16 cellular contexts compared by ENCODE assay signal in genomic region chr17:11550431-11550830, GRCh38. TPM values are rescaled to one million over a fixed set of nuclear protein-coding genes. Genes with fewer than 3 reads are reported as not detected.
DNase-seq lines count a peak whose midpoint lies in the region; ATAC-seq and TF ChIP-seq lines count a peak whose summit lies in the region.
"Had no signal": no experiment of that assay in that cellular context is flagged by ENCODE, and none has a peak within 500 bp of the region (broad histone marks: within the 10 kb centered on the region; RNA-seq: fewer than 3 reads in every experiment).

No MANE protein-coding gene starts in this region.

- H3K9me3 ChIP-seq in HEK293 (ENCODE audit: control insufficient read depth, insufficient read depth, low read depth, low read length) = no peaks in the 10 kb centered on the region
- H3K9me3 ChIP-seq: BLaER1 treated with 17β-estradiol and CSF1 and Interleukin-3, amounts not matched to agents 10 nM and 100 nM; Caco-2 had no signal

- ATAC-seq in GM21515 (IDR thresholded peaks at IDR 0.05; ENCODE audit: unreplicated experiment) = no peak
- ATAC-seq: CD8-positive, alpha-beta T cell had no signal

- H3K9me3 Mint-ChIP-seq in activated naive CD8-positive, alpha-beta T cell treated with anti-CD3 and anti-CD28 coated beads for 36 hours = no peaks in the 10 kb centered on the region
- H3K9me3 Mint-ChIP-seq: CD8-positive, alpha-beta T cell had no signal

- no peaks in the 10 kb centered on the region for H3K4me1 ChIP-seq in HEK293 (ENCODE audit: control insufficient read depth, insufficient read depth, low read length)
- H3K4me1 ChIP-seq: Caco-2 had no signal

- POLR2A ChIA-PET in HEK293 (lab: Yijun Ruan, JAX) = no interaction called here

- no peak overlapping the region for H3K27ac Mint-ChIP-seq in activated naive CD8-positive, alpha-beta T cell treated with anti-CD3 and anti-CD28 coated beads for 36 hours
- H3K27ac Mint-ChIP-seq: B cell; CD4-positive, alpha-beta T cell; CD8-positive, alpha-beta T cell had no signal

- no peaks in the 10 kb centered on the region for H3K36me3 Mint-ChIP-seq in activated naive CD8-positive, alpha-beta T cell treated with anti-CD3 and anti-CD28 coated beads for 36 hours
- H3K36me3 Mint-ChIP-seq: CD8-positive, alpha-beta T cell had no signal

- H3K4me3 Mint-ChIP-seq in activated naive CD8-positive, alpha-beta T cell treated with anti-CD3 and anti-CD28 coated beads for 36 hours = no peak overlapping the region
- H3K4me3 Mint-ChIP-seq: B cell; CD4-positive, alpha-beta T cell; CD8-positive, alpha-beta T cell had no signal

- H3K27me3 Mint-ChIP-seq in activated naive CD8-positive, alpha-beta T cell treated with anti-CD3 and anti-CD28 coated beads for 36 hours = no peaks in the 10 kb centered on the region
- H3K27me3 Mint-ChIP-seq: B cell; CD4-positive, alpha-beta T cell had no signal

- CTCF ChIA-PET in HEK293 (lab: Yijun Ruan, JAX) = interaction anchor here (0.6 kb wide), 2 partner anchors 360 to 385 kb away, joined by 3 to 4 read pairs; no protein-coding TSS in a partner anchor

- TF ChIP-seq CTCF in HEK293 (tag by site-specific recombination; IDR thresholded peaks at IDR 0.05) = no peak

- no peaks in the 10 kb centered on the region for H3K36me3 ChIP-seq in HEK293 (ENCODE audit: control insufficient read depth in 2 of 2, insufficient read depth in 1 of 2, low read length in 2 of 2)
- H3K36me3 ChIP-seq: BLaER1 treated with 17β-estradiol and CSF1 and Interleukin-3, amounts not matched to agents 10 nM and 100 nM had no signal

- no peaks in the 10 kb centered on the region for H3K4me1 Mint-ChIP-seq in activated naive CD8-positive, alpha-beta T cell treated with anti-CD3 and anti-CD28 coated beads for 36 hours
- H3K4me1 Mint-ChIP-seq: B cell had no signal

- peak; percentile 10 for DNase-seq in iPS-NIHi7 (ENCODE audit: extremely low spot score)
- no peak for DNase-seq in activated naive CD8-positive, alpha-beta T cell treated with anti-CD3 and anti-CD28 coated beads for 36 hours
- DNase-seq in activated naive CD4-positive, alpha-beta T cell treated with anti-CD3 and anti-CD28 coated beads, Interleukin-2, amount 50 U/mL, for 16 hours = no peak
- DNase-seq: 8988T; AML-193; Caco-2; Calu3; CD4-positive, alpha-beta T cell; CD8-positive, alpha-beta T cell; DMS79 treated with DMSO at 0.1 percent for 48 hours; GF-D8 had no signal

- no peak overlapping the region for H3K4me3 ChIP-seq in HEK293 (ENCODE audit: low read depth, low read length)
- H3K4me3 ChIP-seq: BLaER1 treated with 17β-estradiol and CSF1 and Interleukin-3, amounts not matched to agents 10 nM and 100 nM had no signal

- H3K27ac ChIP-seq in HEK293 (ENCODE audit: extremely low read depth, low read depth, low read length) = no peak overlapping the region
- H3K27ac ChIP-seq: BLaER1 treated with 17β-estradiol and CSF1 and Interleukin-3, amounts not matched to agents 10 nM and 100 nM; C4-2B had no signal

TF ChIP-seq in HEK293, 187 proteins besides CTCF, POLR2A, EP300 and RAD21:
- TF ChIP-seq ZBTB48 (tag by site-specific recombination; IDR thresholded peaks at IDR 0.05) (no peak), REST (tag by site-specific recombination; IDR thresholded peaks at IDR 0.05) (peak; percentile 77), ZNF114 (tag by site-specific recombination; IDR thresholded peaks at IDR 0.05) (no peak)

RNA-seq across cellular contexts. Expression of gene DNAH9, which starts 47.8 kb away (rescaled TPM):
- total RNA-seq in activated naive CD8-positive, alpha-beta T cell treated with anti-CD3 and anti-CD28 coated beads for 36 hours = not detected
- total RNA-seq: B cell; Caco-2; CD4-positive, alpha-beta T cell; CD8-positive, alpha-beta T cell had no signal
